20 cellular contexts compared by ENCODE assay signal in genomic region chr6:57209030-57209429, GRCh38.
"Had no signal": no experiment of that assay in that cellular context is flagged by ENCODE, and none has a peak within 500 bp of the region (broad histone marks: within the 10 kb centered on the region; RNA-seq: fewer than 3 reads in every experiment).

No MANE protein-coding gene starts in this region.

- H3K9me3 Mint-ChIP-seq: activated CD8-positive, alpha-beta T cell treated with anti-CD3 and anti-CD28 coated beads for 36 hours; activated T-cell treated with anti-CD3 and anti-CD28 coated beads, Interleukin-2, amount 50 U/mL, for 24 hours; activated T-helper 2 cell treated with anti-CD3 and anti-CD28 coated beads, Interferon-gamma antibody, Interleukin-2, Interleukin-4, amounts not matched to agents 10 μg/mL and 5 μg/mL and 100 μg/mL, durations not matched to agents 14 hours and 24 hours and 36 hours; memory B cell; naive thymus-derived CD4-positive, alpha-beta T cell; stimulated activated effector memory CD8-positive, alpha-beta T cell treated with anti-CD3 and anti-CD28 coated beads, Interleukin-12 subunit alpha, Interleukin-12 subunit beta, amount 100 ng/mL, for 72 hours; type B pancreatic cell had no signal

- H3K4me1 Mint-ChIP-seq: memory B cell, neural progenitor cell had no signal

- DNase-seq: activated CD4-positive, alpha-beta T cell treated with anti-CD3 and anti-CD28 coated beads, Interleukin-2, amount 10 ng/mL, durations not matched to agents 24 days and 14 days; activated CD4-positive, CD25-positive, alpha-beta regulatory T cell; activated CD8-positive, alpha-beta T cell treated with anti-CD3 and anti-CD28 coated beads for 36 hours; activated naive CD4-positive, alpha-beta T cell treated with Interleukin-2 at 50 U/mL for 16 hours; activated T-cell treated with anti-CD3 and anti-CD28 coated beads, Interleukin-2, amount 50 U/mL, for 24 hours; anterior cingulate cortex; brain microvascular endothelial cell; central memory CD4-positive, alpha-beta T cell; mucosa of descending colon; naive thymus-derived CD4-positive, alpha-beta T cell; right lobe of liver; stimulated activated CD4-positive, alpha-beta T cell treated with anti-CD3 and anti-CD28 coated beads, Interleukin-4, amount 100 ng/mL, for 24 hours; stomach; T1000 had no signal

- ATAC-seq: activated CD8-positive, alpha-beta T cell treated with anti-CD3 and anti-CD28 coated beads for 36 hours; esophagus mucosa; mucosa of descending colon; naive thymus-derived CD4-positive, alpha-beta T cell; right lobe of liver; stimulated activated effector memory CD8-positive, alpha-beta T cell treated with anti-CD3 and anti-CD28 coated beads, Interleukin-12 subunit alpha, Interleukin-12 subunit beta, amount 100 ng/mL, for 72 hours had no signal

- H3K27ac Mint-ChIP-seq: activated CD4-positive, alpha-beta T cell treated with anti-CD3 and anti-CD28 coated beads, Interleukin-2, amount 10 ng/mL, durations not matched to agents 24 days and 14 days; activated CD8-positive, alpha-beta T cell treated with anti-CD3 and anti-CD28 coated beads for 36 hours; activated T-cell treated with anti-CD3 and anti-CD28 coated beads, Interleukin-2, amount 50 U/mL, for 24 hours; activated T-helper 2 cell treated with anti-CD3 and anti-CD28 coated beads, Interferon-gamma antibody, Interleukin-2, Interleukin-4, amounts not matched to agents 10 μg/mL and 5 μg/mL and 100 μg/mL, durations not matched to agents 14 hours and 24 hours and 36 hours; memory B cell; neural progenitor cell; stimulated activated effector memory CD8-positive, alpha-beta T cell treated with anti-CD3 and anti-CD28 coated beads, Interleukin-12 subunit alpha, Interleukin-12 subunit beta, amount 100 ng/mL, for 72 hours; type B pancreatic cell had no signal

- H3K27me3 Mint-ChIP-seq: activated CD4-positive, alpha-beta T cell treated with anti-CD3 and anti-CD28 coated beads, Interleukin-2, amount 10 ng/mL, durations not matched to agents 24 days and 14 days; activated CD8-positive, alpha-beta T cell treated with anti-CD3 and anti-CD28 coated beads for 36 hours; activated T-cell treated with anti-CD3 and anti-CD28 coated beads, Interleukin-2, amount 50 U/mL, for 24 hours; naive thymus-derived CD4-positive, alpha-beta T cell; type B pancreatic cell had no signal

- H3K36me3 Mint-ChIP-seq: memory B cell; stimulated activated effector memory CD8-positive, alpha-beta T cell treated with anti-CD3 and anti-CD28 coated beads, Interleukin-12 subunit alpha, Interleukin-12 subunit beta, amount 100 ng/mL, for 72 hours had no signal

- H3K4me3 Mint-ChIP-seq: activated CD4-positive, alpha-beta T cell treated with anti-CD3 and anti-CD28 coated beads, Interleukin-2, amount 10 ng/mL, durations not matched to agents 24 days and 14 days; activated CD8-positive, alpha-beta T cell treated with anti-CD3 and anti-CD28 coated beads for 36 hours; activated T-cell treated with anti-CD3 and anti-CD28 coated beads, Interleukin-2, amount 50 U/mL, for 24 hours; memory B cell; naive thymus-derived CD4-positive, alpha-beta T cell; neural progenitor cell; stimulated activated effector memory CD8-positive, alpha-beta T cell treated with anti-CD3 and anti-CD28 coated beads, Interleukin-12 subunit alpha, Interleukin-12 subunit beta, amount 100 ng/mL, for 72 hours; type B pancreatic cell had no signal
